In the genomic region with DNA sequence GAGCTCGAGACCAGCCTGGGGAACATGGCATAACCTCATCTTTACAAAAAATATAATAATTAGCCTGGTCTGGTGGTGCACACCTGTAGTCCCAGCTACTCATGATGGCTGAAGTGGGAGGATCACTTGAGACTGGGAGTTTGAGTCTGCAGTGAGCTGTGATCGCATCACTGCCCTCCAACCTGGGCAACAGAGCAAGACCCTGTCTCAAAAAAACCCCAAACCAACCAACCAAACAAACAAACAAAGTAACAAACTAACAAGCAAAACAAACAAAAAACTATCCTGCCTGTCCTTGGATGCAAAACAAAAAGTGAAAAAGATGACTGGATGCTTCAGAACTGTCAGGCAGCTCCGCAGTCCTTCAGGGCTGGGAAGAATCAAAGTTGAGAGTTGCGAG, we compare ENCODE assay signal across 30 cellular contexts. TPM values are rescaled to one million over a fixed set of nuclear protein-coding genes. Genes with fewer than 3 reads are reported as not detected.
"Had no signal": no experiment of that assay in that cellular context is flagged by ENCODE, and none has a peak within 500 bp of the region (broad histone marks: within the 10 kb centered on the region; RNA-seq: fewer than 3 reads in every experiment).

No MANE protein-coding gene starts in this region.

- H3K4me3 ChIP-seq: colonic mucosa, esophagus squamous epithelium, gastrocnemius medialis, hepatocyte, left lung, lower lobe of right lung, mucosa of descending colon had no signal

- H3K79me2 ChIP-seq: hepatocyte had no signal

- H3K4me2 ChIP-seq: hepatocyte had no signal

- H3K36me3 ChIP-seq: colonic mucosa, esophagus squamous epithelium, gastrocnemius medialis, left lung, lower lobe of right lung had no signal

- H3K27me3 ChIP-seq: colonic mucosa had no signal

- ATAC-seq: effector memory CD8-positive, alpha-beta T cell; esophagus mucosa; gastrocnemius medialis; left lung; lower lobe of right lung; mucosa of descending colon had no signal

- DNase-seq: colonic mucosa; cortex of kidney; effector CD8-positive, alpha-beta T cell; effector memory CD8-positive, alpha-beta T cell; endodermal cell; erythroblast; esophagus squamous epithelium; foreskin fibroblast; foreskin melanocyte; gastrocnemius medialis; glutamatergic neuron; head of caudate nucleus; hypothalamus; immature natural killer cell; left cardiac atrium; left lung; left ventricle myocardium superior; lower lobe of right lung; mucosa of descending colon; naive B cell had no signal

- H2AFZ ChIP-seq: hepatocyte had no signal

- H3K27ac ChIP-seq: colonic mucosa, epithelial cell of prostate, esophagus squamous epithelium, gastrocnemius medialis, hepatocyte, left lung, lower lobe of right lung had no signal

- H3K36me3 Mint-ChIP-seq: immature natural killer cell, mesothelial cell of epicardium, naive B cell had no signal

- H3K4me1 ChIP-seq: colonic mucosa, gastrocnemius medialis had no signal

- H3K9me3 ChIP-seq: colonic mucosa, esophagus squamous epithelium, gastrocnemius medialis, left lung, lower lobe of right lung, mucosa of descending colon had no signal

- H3K27ac Mint-ChIP-seq: dendritic cell treated with granulocyte-macrophage colony-stimulating factor and Interleukin-4, amounts not matched to agents 40 ng/mL and 50 ng/mL, for 4 days; effector memory CD8-positive, alpha-beta T cell; endodermal cell; naive B cell had no signal

- H3K4me3 Mint-ChIP-seq: dendritic cell treated with granulocyte-macrophage colony-stimulating factor and Interleukin-4, amounts not matched to agents 40 ng/mL and 50 ng/mL, for 4 days; effector memory CD8-positive, alpha-beta T cell; endodermal cell; immature natural killer cell; mesothelial cell of epicardium had no signal

- FAIRE-seq: endometrium, islet of Langerhans, keratinocyte had no signal

RNA-seq across cellular contexts. Expression of a gene that starts 5.7 kb away (rescaled TPM):
- total RNA-seq: dermis microvascular lymphatic vessel endothelial cell, glomerular endothelial cell had no signal
